19 cellular contexts compared by ENCODE assay signal in genomic region chr22:39962071-39962470, GRCh38. TPM values are rescaled to one million over a fixed set of nuclear protein-coding genes. Genes with fewer than 3 reads are reported as not detected.
A peak's percentile ranks its signal among the peaks of the same experiment; 100 is the strongest.
DNase-seq lines count a peak whose midpoint lies in the region; ATAC-seq and TF ChIP-seq lines count a peak whose summit lies in the region.
"Had no signal": no experiment of that assay in that cellular context is flagged by ENCODE, and none has a peak within 500 bp of the region (broad histone marks: within the 10 kb centered on the region; RNA-seq: fewer than 3 reads in every experiment).

No MANE protein-coding gene starts in this region.

- no peaks in the 10 kb centered on the region for H3K9me3 ChIP-seq in BLaER1
- H3K9me3 ChIP-seq in CD8-positive, alpha-beta T cell (ENCODE audit: low read length) = no peaks in the 10 kb centered on the region
- no peaks in the 10 kb centered on the region for H3K9me3 ChIP-seq in hepatocyte (ENCODE audit: low read depth)
- H3K9me3 ChIP-seq: adrenal gland, right atrium auricular region, suprapubic skin had no signal

- H3K4me3 ChIP-seq in BLaER1 (no peak overlapping the region), hepatocyte (no peak overlapping the region)
- no peak overlapping the region for H3K4me3 ChIP-seq in CD8-positive, alpha-beta T cell (ENCODE audit: low read depth, low read length)
- H3K4me3 ChIP-seq: adrenal gland, right atrium auricular region, suprapubic skin had no signal

- peaks cover 71% of the 10 kb centered on the region for H3K4me1 Mint-ChIP-seq in CD8-positive, alpha-beta T cell (ENCODE audit: low read depth)
- H3K4me1 Mint-ChIP-seq in activated CD8-positive, alpha-beta T cell treated with anti-CD3 and anti-CD28 coated beads, Interleukin-2, amount 10 ng/mL, durations not matched to agents 7 days and 5 days (ENCODE audit: low read depth) = peaks cover 65% of the 10 kb centered on the region

- no peak for TF ChIP-seq CTCF in CD8-positive, alpha-beta T cell (IDR thresholded peaks at IDR 0.05)
- no peak for TF ChIP-seq CTCF in hepatocyte (IDR thresholded peaks at IDR 0.05; ENCODE audit: poor library complexity)

- CTCF ChIA-PET in CD8-positive, alpha-beta T cell (lab: Charles Lee) = interaction anchor here (0.9 to 2.0 kb wide), 3 partner anchors 9 to 56 kb away, joined by 3 to 8 read pairs (median 3); no protein-coding TSS in a partner anchor
- CTCF ChIA-PET in activated CD8-positive, alpha-beta T cell treated with anti-CD3 and anti-CD28 coated beads, Interleukin-2, amount 10 ng/mL, durations not matched to agents 7 days and 5 days (lab: Charles Lee) = interaction anchor here (1.4 to 4.9 kb wide), 4 partner anchors 11 to 62 kb away, joined by 4 to 15 read pairs (median 9); no protein-coding TSS in a partner anchor

- peaks cover 96% of the 10 kb centered on the region for H3K36me3 Mint-ChIP-seq in CD8-positive, alpha-beta T cell
- peaks cover 94% of the 10 kb centered on the region for H3K36me3 Mint-ChIP-seq in activated CD8-positive, alpha-beta T cell treated with anti-CD3 and anti-CD28 coated beads, Interleukin-2, amount 10 ng/mL, durations not matched to agents 7 days and 5 days (ENCODE audit: low read depth)

- no peaks in the 10 kb centered on the region for H3K79me2 ChIP-seq in hepatocyte

- no peaks in the 10 kb centered on the region for H3K9me3 Mint-ChIP-seq in CD8-positive, alpha-beta T cell
- H3K9me3 Mint-ChIP-seq in activated CD8-positive, alpha-beta T cell treated with anti-CD3 and anti-CD28 coated beads, Interleukin-2, amount 10 ng/mL, durations not matched to agents 7 days and 5 days (ENCODE audit: insufficient read depth) = no peaks in the 10 kb centered on the region

- H3K27me3 ChIP-seq in BLaER1 (no peaks in the 10 kb centered on the region), hepatocyte (no peaks in the 10 kb centered on the region)
- no peaks in the 10 kb centered on the region for H3K27me3 ChIP-seq in CD8-positive, alpha-beta T cell (ENCODE audit: insufficient read depth, low read length)
- H3K27me3 ChIP-seq: right atrium auricular region had no signal

- H3K4me2 ChIP-seq in BLaER1 = peak overlapping the region; percentile 61
- no peak overlapping the region for H3K4me2 ChIP-seq in hepatocyte

- H3K36me3 ChIP-seq in BLaER1 (no peaks in the 10 kb centered on the region), hepatocyte (replicated peaks; ENCODE audit: insufficient read depth, low read depth) (no peaks in the 10 kb centered on the region)
- H3K36me3 ChIP-seq in CD8-positive, alpha-beta T cell (ENCODE audit: insufficient read depth, low read length) = peaks cover 81% of the 10 kb centered on the region
- H3K36me3 ChIP-seq: adrenal gland, right atrium auricular region, suprapubic skin had no signal

- no peak for DNase-seq in CD8-positive, alpha-beta T cell
- DNase-seq in activated CD8-positive, alpha-beta T cell treated with anti-CD3 and anti-CD28 coated beads, Interleukin-2, amount 10 ng/mL, durations not matched to agents 7 days and 5 days = no peak
- no peak for DNase-seq in hepatocyte (ENCODE audit: low spot score)
- DNase-seq in hippocampal formation (lab: John Stamatoyannopoulos, UW) = no peak
- DNase-seq in NCI-H1092 (lab: John Stamatoyannopoulos, UW) = no peak
- DNase-seq: foreskin melanocyte, mesendoderm, NCI-H187 treated with DMSO at 0.1 percent for 48 hours, NCI-H446 treated with DMSO at 0.1 percent for 48 hours had no signal

- WGBS in hepatocyte (ENCODE audit: low lambda C conversion rate, missing lambda C conversion rate) = 84% methylated on average over 9 of the region's 9 CpGs

- no peak for ATAC-seq in CD8-positive, alpha-beta T cell
- no peak for ATAC-seq in activated CD8-positive, alpha-beta T cell treated with anti-CD3 and anti-CD28 coated beads, Interleukin-2, amount 10 ng/mL, durations not matched to agents 7 days and 5 days
- no peak for ATAC-seq in HG03571 (IDR thresholded peaks at IDR 0.05; ENCODE audit: unreplicated experiment)

- peak overlapping the region; percentile 19 for H3K4me3 Mint-ChIP-seq in CD8-positive, alpha-beta T cell
- H3K4me3 Mint-ChIP-seq in activated CD8-positive, alpha-beta T cell treated with anti-CD3 and anti-CD28 coated beads, Interleukin-2, amount 10 ng/mL, durations not matched to agents 7 days and 5 days = peak overlapping the region; percentile 60

- H3K27me3 Mint-ChIP-seq in CD8-positive, alpha-beta T cell (ENCODE audit: low read depth) = no peaks in the 10 kb centered on the region
- no peaks in the 10 kb centered on the region for H3K27me3 Mint-ChIP-seq in activated CD8-positive, alpha-beta T cell treated with anti-CD3 and anti-CD28 coated beads, Interleukin-2, amount 10 ng/mL, durations not matched to agents 7 days and 5 days (ENCODE audit: low read depth)

- H4K20me1 ChIP-seq in BLaER1 (no peaks in the 10 kb centered on the region), hepatocyte (ENCODE audit: insufficient read depth, poor library complexity, severe bottlenecking) (no peaks in the 10 kb centered on the region)

- no peak overlapping the region for H3K9ac ChIP-seq in BLaER1

- H3K9me2 ChIP-seq in hepatocyte (replicated peaks; ENCODE audit: insufficient read depth) = no peaks in the 10 kb centered on the region

- intact Hi-C loops in CD8-positive, alpha-beta T cell (cut with DNase I, micrococcal nuclease) = no loop called here

- no peak overlapping the region for H2AFZ ChIP-seq in hepatocyte

- POLR2A ChIA-PET in CD8-positive, alpha-beta T cell (lab: Charles Lee) = interaction anchor here (0.6 to 2.5 kb wide), 6 partner anchors 10 to 84 kb away, joined by 3 to 14 read pairs (median 4); no protein-coding TSS in a partner anchor
- POLR2A ChIA-PET in activated CD8-positive, alpha-beta T cell treated with anti-CD3 and anti-CD28 coated beads, Interleukin-2, amount 10 ng/mL, durations not matched to agents 7 days and 5 days (lab: Charles Lee) = interaction anchor here (1.1 to 1.5 kb wide), 4 partner anchors 9 to 19 kb away, joined by 3 to 7 read pairs (median 4); no protein-coding TSS in a partner anchor

- H3K4me1 ChIP-seq in BLaER1 = peaks cover 66% of the 10 kb centered on the region
- peaks cover 54% of the 10 kb centered on the region for H3K4me1 ChIP-seq in CD8-positive, alpha-beta T cell (ENCODE audit: insufficient read depth, low read length)
- H3K4me1 ChIP-seq in hepatocyte (ENCODE audit: insufficient read depth) = peaks cover 8% of the 10 kb centered on the region
- H3K4me1 ChIP-seq: adrenal gland had no signal

- H3K27ac Mint-ChIP-seq in CD8-positive, alpha-beta T cell = peak overlapping the region; percentile 92
- H3K27ac Mint-ChIP-seq in activated CD8-positive, alpha-beta T cell treated with anti-CD3 and anti-CD28 coated beads, Interleukin-2, amount 10 ng/mL, durations not matched to agents 7 days and 5 days = peak overlapping the region; percentile 86

- no peak overlapping the region for H3K27ac ChIP-seq in BLaER1
- H3K27ac ChIP-seq in CD8-positive, alpha-beta T cell (ENCODE audit: low read depth, low read length) = no peak overlapping the region
- peak overlapping the region; percentile 40 for H3K27ac ChIP-seq in hepatocyte
- H3K27ac ChIP-seq: adrenal gland, right atrium auricular region, suprapubic skin had no signal

RNA-seq across cellular contexts. Expression of gene TMA7B, which starts 1.9 kb away (rescaled TPM):
- 10 to 100 TPM in 1 of 2 experiments, 1 to 10 TPM in 1; 9.0 to 12.0 TPM for total RNA-seq in CD8-positive, alpha-beta T cell
- total RNA-seq in activated CD8-positive, alpha-beta T cell treated with anti-CD3 and anti-CD28 coated beads, Interleukin-2, amount 10 ng/mL, durations not matched to agents 7 days and 5 days = 1 to 10 TPM; 8.6 to 8.7 TPM
- total RNA-seq in hepatocyte = not detected in 2 replicates
- polyA plus RNA-seq in hepatocyte = not detected in 2 replicates
- total RNA-seq: adrenal gland, Daoy, endothelial cell of umbilical vein, H1, right atrium auricular region had no signal
- polyA plus RNA-seq: BJ, endothelial cell of umbilical vein, H1 had no signal

RNA-seq across cellular contexts. Expression of gene FAM83F, which starts 32.7 kb away (rescaled TPM):
- total RNA-seq in CD8-positive, alpha-beta T cell = 10 to 100 TPM; 17.6 to 23.5 TPM
- total RNA-seq in activated CD8-positive, alpha-beta T cell treated with anti-CD3 and anti-CD28 coated beads, Interleukin-2, amount 10 ng/mL, durations not matched to agents 7 days and 5 days = under 1 TPM; 0.03 to 0.11 TPM
- 10.4 and 12.8 TPM in 2 replicates for total RNA-seq in hepatocyte
- 10.8 and 16.5 TPM in 2 replicates for polyA plus RNA-seq in hepatocyte
- total RNA-seq: endothelial cell of umbilical vein, SK-MEL-5 had no signal
- polyA plus RNA-seq: BJ, endothelial cell of umbilical vein had no signal

Comparison
In these comparisons a context has a peak if more than half of its experiments do, and no peak if none do; other contexts are left out.
1. RNA of gene FAM83F, which starts 32.7 kb away (total RNA-seq): 17.6 to 23.5 TPM in CD8-positive, alpha-beta T cell and 10.4 to 12.8 TPM in hepatocyte; 0.03 to 0.11 TPM in activated CD8-positive, alpha-beta T cell treated with anti-CD3 and anti-CD28 coated beads, Interleukin-2, amount 10 ng/mL, durations not matched to agents 7 days and 5 days; every median in the first group is over 10 times any median in the second.